Comparison of ENCODE assay signal across 2 cellular contexts in genomic region chr19:3983542-3983914, GRCh38.
TF ChIP-seq lines count a peak whose summit lies in the region.

No MANE protein-coding gene starts in this region.

TF ChIP-seq in H1, 55 proteins besides CTCF, POLR2A, EP300 and RAD21:
- TF ChIP-seq ASH2L (IDR thresholded peaks at IDR 0.05; ENCODE audit: low read length) (no peak), SIN3A (conservative IDR thresholded peaks at IDR 0.05 in 1 of 2, IDR thresholded peaks at IDR 0.05 in 1 of 2; ENCODE audit: low read depth in 1 of 2, low read length in 2 of 2) (no peak), CHD7 (IDR thresholded peaks at IDR 0.05; ENCODE audit: insufficient replicate concordance, low read length) (no peak)

TF ChIP-seq in neural cell, 6 proteins besides CTCF, POLR2A, EP300 and RAD21:
- TF ChIP-seq EZH2 (IDR thresholded peaks at IDR 0.05; ENCODE audit: borderline replicate concordance, insufficient read depth, low read length, poor library complexity, severe bottlenecking): no peak
- no peak for TF ChIP-seq POLR2AphosphoS5 (IDR thresholded peaks at IDR 0.05)
- no peak for TF ChIP-seq MXI1 (conservative IDR thresholded peaks at IDR 0.05; ENCODE audit: poor library complexity, severe bottlenecking)
- TF ChIP-seq SMC3 (conservative IDR thresholded peaks at IDR 0.05; ENCODE audit: poor library complexity): no peak
- TF ChIP-seq REST (IDR thresholded peaks at IDR 0.05; ENCODE audit: borderline replicate concordance): no peak
